In genomic region chr16:11927288-11927829, GRCh38 we compare ENCODE assay signal across 4 cellular contexts. TPM values are rescaled to one million over a fixed set of nuclear protein-coding genes. Genes with fewer than 3 reads are reported as not detected.
"Had no signal": no experiment of that assay in that cellular context is flagged by ENCODE, and none has a peak within 500 bp of the region (broad histone marks: within the 10 kb centered on the region; RNA-seq: fewer than 3 reads in every experiment).

No MANE protein-coding gene starts in this region.

RNA-seq across cellular contexts. Expression of gene TNFRSF17, which starts 37.7 kb away (rescaled TPM):
- total RNA-seq: HepG2, HT-29, HT1080, IMR-90 had no signal
- polyA plus RNA-seq: HepG2, IMR-90 had no signal
